Comparison of ENCODE assay signal across 22 cellular contexts in genomic region chr20:37770908-37771307, GRCh38.
"Had no signal": no experiment of that assay in that cellular context is flagged by ENCODE, and none has a peak within 500 bp of the region (broad histone marks: within the 10 kb centered on the region; RNA-seq: fewer than 3 reads in every experiment).

No MANE protein-coding gene starts in this region.

- H3K4me3 Mint-ChIP-seq: IgD-negative memory B cell, T-cell had no signal

- H3K9me2 ChIP-seq: SK-N-SH had no signal

- H3K4me2 ChIP-seq: SK-N-SH had no signal

- DNase-seq: Kasumi-1, KG1, MM.1S, NCI-H1436, NCI-H187, NCI-H2029, NCI-H2081 treated with DMSO at 0.1 percent for 48 hours, NCI-H2171, NCI-H226, NCI-H446, NCI-H510A, NCI-H524 treated with DMSO at 0.1 percent for 48 hours, NCI-H69, NCI-H774, Right ventricle myocardium superior, RPMI8226, SIG-M5, SK-N-SH, SW 1271, T-cell had no signal

- H3K27ac ChIP-seq: SJSA1 had no signal

- H3K4me1 ChIP-seq: SJSA1 had no signal

- H3K9me3 ChIP-seq: SJSA1, SK-N-SH had no signal

- H3K9me3 Mint-ChIP-seq: T-cell had no signal

- H3K27ac Mint-ChIP-seq: T-cell had no signal

- H3K27me3 Mint-ChIP-seq: IgD-negative memory B cell, T-cell had no signal

- ATAC-seq: T-cell had no signal

- H3K27me3 ChIP-seq: SJSA1 had no signal

- H3K9ac ChIP-seq: SK-N-SH had no signal

- H3K4me3 ChIP-seq: SJSA1 had no signal
